In the genomic region with DNA sequence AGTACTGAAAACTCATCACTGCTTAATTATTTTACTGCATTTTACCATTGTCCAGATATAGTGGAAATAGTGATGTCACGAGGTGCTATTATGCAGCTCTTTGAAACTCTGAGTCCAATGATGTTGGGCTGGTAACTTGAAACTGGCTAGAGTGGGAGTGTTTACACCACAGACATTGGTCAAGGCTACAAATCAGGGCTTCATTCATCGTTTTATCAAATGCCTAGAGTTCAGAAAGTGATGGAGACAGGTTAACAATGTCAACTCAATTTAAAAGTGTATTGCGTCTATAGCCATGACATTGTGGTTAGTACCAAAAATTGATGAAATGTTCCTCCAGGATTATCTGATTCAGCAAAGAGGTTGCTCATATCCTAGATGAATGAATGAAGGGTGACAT, we compare ENCODE assay signal across 35 cellular contexts. TPM values are rescaled to one million over a fixed set of nuclear protein-coding genes. Genes with fewer than 3 reads are reported as not detected.
"Had no signal": no experiment of that assay in that cellular context is flagged by ENCODE, and none has a peak within 500 bp of the region (broad histone marks: within the 10 kb centered on the region; RNA-seq: fewer than 3 reads in every experiment).

No MANE protein-coding gene starts in this region.

- H3K9me3 ChIP-seq: MG63 had no signal

- DNase-seq: Karpas-422, Kasumi-1, MG63, MM.1S, MV-4-11, NCI-H1048, NCI-H1092, NCI-H1092 treated with DMSO at 0.1 percent for 48 hours, NCI-H1105, NCI-H1105 treated with DMSO at 0.1 percent for 48 hours, NCI-H1417, NCI-H1417 treated with DMSO at 0.1 percent for 48 hours, NCI-H1436, NCI-H1436 treated with DMSO at 0.1 percent for 48 hours, NCI-H146, NCI-H1694, NCI-H1694 treated with DMSO at 0.1 percent for 48 hours, NCI-H187, NCI-H187 treated with DMSO at 0.1 percent for 48 hours, NCI-H1930, NCI-H2029, NCI-H2029 treated with DMSO at 0.1 percent for 48 hours, NCI-H2081, NCI-H2081 treated with DMSO at 0.1 percent for 48 hours, NCI-H2107, NCI-H2171, NCI-H2171 treated with DMSO at 0.1 percent for 48 hours, NCI-H2227 treated with DMSO at 0.1 percent for 48 hours, NCI-H226, NCI-H345, NCI-H446, NCI-H446 treated with DMSO at 0.1 percent for 48 hours, NCI-H510A, NCI-H510A treated with DMSO at 0.1 percent for 48 hours had no signal

- H3K4me3 ChIP-seq: MG63 had no signal

- H3K36me3 ChIP-seq: MG63 had no signal

RNA-seq across cellular contexts. Expression of a gene that starts 12.7 kb away (rescaled TPM):
- total RNA-seq: NCI-H460 had no signal

RNA-seq across cellular contexts. Expression of a gene that starts 31.3 kb away (rescaled TPM):
- total RNA-seq: NCI-H460 had no signal
